Comparison of ENCODE assay signal across 1 cellular context in the genomic region with DNA sequence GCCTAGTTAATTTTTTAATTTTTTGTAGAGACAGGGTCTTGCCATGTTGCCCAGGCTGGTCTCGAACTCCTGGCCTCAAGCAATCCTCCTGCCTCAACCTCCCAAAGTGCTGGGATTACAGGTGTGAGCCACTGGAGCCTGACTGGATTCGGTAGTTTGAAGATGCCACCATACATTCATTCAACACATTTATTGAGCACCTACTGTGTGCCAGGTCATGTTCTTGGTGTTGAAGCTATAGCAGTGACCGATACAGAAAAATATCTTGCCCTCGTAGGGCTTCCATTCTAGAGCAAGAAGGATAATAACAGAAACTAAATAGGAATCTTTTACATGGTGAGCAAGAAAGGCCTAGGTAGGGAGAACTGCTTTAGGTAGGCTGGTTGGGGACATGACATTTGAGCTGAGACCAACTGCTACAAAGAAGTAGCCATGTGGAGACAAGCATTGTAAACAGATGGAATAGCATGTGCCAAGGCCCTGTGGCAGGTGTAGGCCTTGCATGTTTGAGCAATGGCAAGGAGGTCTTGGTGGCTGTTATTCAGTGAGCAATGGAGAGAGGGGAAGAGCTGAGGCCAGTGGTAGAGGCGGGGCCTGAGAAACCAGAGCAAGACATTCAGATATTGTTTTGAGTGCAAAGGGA.
TF ChIP-seq lines count a peak whose summit lies in the region.

No MANE protein-coding gene starts in this region.

TF ChIP-seq in IMR-90, 13 proteins besides CTCF, POLR2A, EP300 and RAD21:
- TF ChIP-seq MAFK (IDR thresholded peaks at IDR 0.05; ENCODE audit: low read depth, low read length) (no peak), CHD1 (IDR thresholded peaks at IDR 0.05; ENCODE audit: low read depth, low read length) (no peak), MXI1 (IDR thresholded peaks at IDR 0.05; ENCODE audit: borderline replicate concordance, low read depth, low read length) (no peak), BHLHE40 (IDR thresholded peaks at IDR 0.05; ENCODE audit: low read depth, low read length) (no peak), NFE2L2 (IDR thresholded peaks at IDR 0.05; ENCODE audit: low read depth, low read length) (no peak), RFX5 (IDR thresholded peaks at IDR 0.05; ENCODE audit: low read depth, low read length) (no peak), MAZ (IDR thresholded peaks at IDR 0.05; ENCODE audit: borderline replicate concordance, low read depth, low read length) (no peak), FOS (IDR thresholded peaks at IDR 0.05; ENCODE audit: low read depth, low read length) (no peak)
- TF ChIP-seq, protein P1, sequence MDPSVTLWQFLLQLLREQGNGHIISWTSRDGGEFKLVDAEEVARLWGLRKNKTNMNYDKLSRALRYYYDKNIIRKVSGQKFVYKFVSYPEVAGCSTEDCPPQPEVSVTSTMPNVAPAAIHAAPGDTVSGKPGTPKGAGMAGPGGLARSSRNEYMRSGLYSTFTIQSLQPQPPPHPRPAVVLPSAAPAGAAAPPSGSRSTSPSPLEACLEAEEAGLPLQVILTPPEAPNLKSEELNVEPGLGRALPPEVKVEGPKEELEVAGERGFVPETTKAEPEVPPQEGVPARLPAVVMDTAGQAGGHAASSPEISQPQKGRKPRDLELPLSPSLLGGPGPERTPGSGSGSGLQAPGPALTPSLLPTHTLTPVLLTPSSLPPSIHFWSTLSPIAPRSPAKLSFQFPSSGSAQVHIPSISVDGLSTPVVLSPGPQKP (IDR thresholded peaks at IDR 0.05; ENCODE audit: borderline replicate concordance, low read depth, low read length): no peak
- TF ChIP-seq, protein P2, sequence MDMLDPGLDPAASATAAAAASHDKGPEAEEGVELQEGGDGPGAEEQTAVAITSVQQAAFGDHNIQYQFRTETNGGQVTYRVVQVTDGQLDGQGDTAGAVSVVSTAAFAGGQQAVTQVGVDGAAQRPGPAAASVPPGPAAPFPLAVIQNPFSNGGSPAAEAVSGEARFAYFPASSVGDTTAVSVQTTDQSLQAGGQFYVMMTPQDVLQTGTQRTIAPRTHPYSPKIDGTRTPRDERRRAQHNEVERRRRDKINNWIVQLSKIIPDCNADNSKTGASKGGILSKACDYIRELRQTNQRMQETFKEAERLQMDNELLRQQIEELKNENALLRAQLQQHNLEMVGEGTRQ (IDR thresholded peaks at IDR 0.05; ENCODE audit: low read depth, low read length): no peak
